Comparison of ENCODE assay signal across 14 cellular contexts in genomic region chr1:50474859-50475809, GRCh38. TPM values are rescaled to one million over a fixed set of nuclear protein-coding genes. Genes with fewer than 3 reads are reported as not detected.
DNase-seq lines count a peak whose midpoint lies in the region; ATAC-seq, FAIRE-seq and TF ChIP-seq lines count a peak whose summit lies in the region.
"Had no signal": no experiment of that assay in that cellular context is flagged by ENCODE, and none has a peak within 500 bp of the region (broad histone marks: within the 10 kb centered on the region; RNA-seq: fewer than 3 reads in every experiment).

No MANE protein-coding gene starts in this region.

- dilution Hi-C loops in endothelial cell of umbilical vein (cut with MboI; ENCODE audit: extremely low pct_ligation_motif_present, low sequenced_read_pairs), result no loop called here

- H3K9ac ChIP-seq in endothelial cell of umbilical vein (replicated peaks; ENCODE audit: extremely low read depth, insufficient read depth, low read length), result no peak overlapping the region

- DNase-seq in H7, result peak; percentile 25
- peak; percentile 55 for DNase-seq in NCI-H69 (lab: John Stamatoyannopoulos, UW)
- peak; percentile 38 for DNase-seq in endothelial cell of umbilical vein (ENCODE audit: low read depth, low spot score)
- DNase-seq in lung microvascular endothelial cell (ENCODE audit: low read depth in 2 of 2), result peak; percentile 6 to 36
- no peak for DNase-seq in activated CD4-positive, alpha-beta T cell treated with anti-CD3 and anti-CD28 coated beads, Interleukin-2, amount 50 U/mL, for 4 hours
- DNase-seq in lower lobe of right lung, result no peak
- DNase-seq in posterior vena cava (ENCODE audit: low spot score), result no peak
- DNase-seq: left cardiac atrium; NCI-H1417 treated with DMSO at 0.1 percent for 48 hours; stimulated activated CD4-positive, alpha-beta T cell treated with anti-CD3 and anti-CD28 coated beads, Interleukin-1b, Interleukin-23, amount 100 ng/mL, for 48 hours; stimulated activated naive CD4-positive, alpha-beta T cell treated with Interleukin-2 at 50 U/mL for 16 hours had no signal

- no TSS peak for BruUV-seq in endothelial cell of umbilical vein (replicated peaks; lab: Mats Ljungman, UMichigan)

- H3K79me2 ChIP-seq in endothelial cell of umbilical vein (ENCODE audit: control insufficient read depth, insufficient read depth, low read length), result no peaks in the 10 kb centered on the region

- H3K36me3 ChIP-seq in H7 (replicated peaks; ENCODE audit: control insufficient read depth, insufficient read depth, low read length), result no peaks in the 10 kb centered on the region
- H3K36me3 ChIP-seq in endothelial cell of umbilical vein (ENCODE audit: control insufficient read depth in 2 of 2, extremely low read depth in 1 of 2, insufficient read depth in 2 of 2, low read length in 2 of 2), result no peaks in the 10 kb centered on the region
- peaks cover 31% of the 10 kb centered on the region for H3K36me3 ChIP-seq in lower lobe of right lung

- H3K4me1 ChIP-seq in endothelial cell of umbilical vein (ENCODE audit: control insufficient read depth, extremely low read depth, insufficient read depth, low read length) (no peaks in the 10 kb centered on the region), lower lobe of right lung (no peaks in the 10 kb centered on the region)

- CTCF ChIA-PET in endothelial cell of umbilical vein (lab: Charles Lee), result interaction anchor here (1.6 kb wide), 1 partner anchor 11 kb away, joined by 6 read pairs; no protein-coding TSS in a partner anchor

- no peaks in the 10 kb centered on the region for H3K9me1 ChIP-seq in endothelial cell of umbilical vein (replicated peaks; ENCODE audit: control insufficient read depth, extremely low read depth, insufficient read depth, low read length)

- no peak for TF ChIP-seq POLR2A in endothelial cell of umbilical vein (IDR thresholded peaks at IDR 0.05; ENCODE audit: low read depth, low read length)

- ATAC-seq in GM21723 (IDR thresholded peaks at IDR 0.05; ENCODE audit: unreplicated experiment), result no peak
- ATAC-seq in lower lobe of right lung, result no peak
- ATAC-seq: left cardiac atrium had no signal

- H3K9me3 ChIP-seq in endothelial cell of umbilical vein (replicated peaks; ENCODE audit: control insufficient read depth, insufficient read depth, low read length) (no peaks in the 10 kb centered on the region), lower lobe of right lung (no peaks in the 10 kb centered on the region)
- H3K9me3 ChIP-seq: neutrophil had no signal

- H2AFZ ChIP-seq in endothelial cell of umbilical vein (ENCODE audit: low read depth, low read length), result no peak overlapping the region

- FAIRE-seq in endothelial cell of umbilical vein (lab: Jason Lieb, UNC), result peak; percentile 50

- TF ChIP-seq CTCF in endothelial cell of umbilical vein (IDR thresholded peaks at IDR 0.05; ENCODE audit: extremely low read depth in 1 of 2, insufficient read depth in 1 of 2, low read depth in 1 of 2, low read length in 2 of 2) (no peak), lower lobe of right lung (IDR thresholded peaks at IDR 0.05) (no peak)

- H3K27ac ChIP-seq in endothelial cell of umbilical vein (ENCODE audit: insufficient read depth, low read depth, low read length), result no peak overlapping the region
- no peak overlapping the region for H3K27ac ChIP-seq in lower lobe of right lung
- H3K27ac ChIP-seq: neutrophil had no signal

- no peak overlapping the region for H3K4me3 ChIP-seq in H7 (ENCODE audit: insufficient read depth, low read depth, low read length)
- H3K4me3 ChIP-seq in endothelial cell of umbilical vein (replicated peaks in 1 of 3; ENCODE audit: insufficient read depth in 1 of 3, low read depth in 1 of 3, low read length in 3 of 3), result no peak overlapping the region
- H3K4me3 ChIP-seq in lower lobe of right lung, result no peak overlapping the region

- intact Hi-C loops in endothelial cell of umbilical vein (cut with micrococcal nuclease) (no loop called here), lower lobe of right lung (cut with DNase I) (no loop called here), posterior vena cava (cut with DNase I) (no loop called here)

- POLR2A ChIA-PET in endothelial cell of umbilical vein (lab: Charles Lee), result no interaction called here

- no peaks in the 10 kb centered on the region for H4K20me1 ChIP-seq in endothelial cell of umbilical vein (replicated peaks; ENCODE audit: control insufficient read depth, extremely low read depth, insufficient read depth, low read length)

- no peak overlapping the region for H3K4me2 ChIP-seq in endothelial cell of umbilical vein (ENCODE audit: insufficient read depth, low read length)

- H3K27me3 ChIP-seq in H7 (ENCODE audit: control insufficient read depth, insufficient read depth, low read length), result no peaks in the 10 kb centered on the region
- no peaks in the 10 kb centered on the region for H3K27me3 ChIP-seq in endothelial cell of umbilical vein (ENCODE audit: control insufficient read depth in 2 of 2, insufficient read depth in 2 of 2, low read length in 2 of 2)
- no peaks in the 10 kb centered on the region for H3K27me3 ChIP-seq in lower lobe of right lung (ENCODE audit: low read depth)
- H3K27me3 ChIP-seq: neutrophil had no signal

TF ChIP-seq in endothelial cell of umbilical vein, 7 proteins besides CTCF, POLR2A, EP300 and RAD21:
- TF ChIP-seq MAX (IDR thresholded peaks at IDR 0.05; ENCODE audit: insufficient read depth, insufficient read length), result no peak
- TF ChIP-seq JUN (IDR thresholded peaks at IDR 0.05; ENCODE audit: borderline replicate concordance, insufficient read depth, insufficient read length, low read depth), result peak; percentile 13
- peak; percentile 44 for TF ChIP-seq FOS (IDR thresholded peaks at IDR 0.05; ENCODE audit: borderline replicate concordance, insufficient read depth, low read length)
- TF ChIP-seq EZH2 (IDR thresholded peaks at IDR 0.05; ENCODE audit: borderline replicate concordance, low read depth, low read length, severe bottlenecking), result no peak
- TF ChIP-seq POLR2AphosphoS5 (IDR thresholded peaks at IDR 0.05; ENCODE audit: insufficient read depth, low read depth, low read length), result no peak

RNA-seq across cellular contexts. Expression of gene DMRTA2, which starts 51.9 kb away (rescaled TPM):
- total RNA-seq in H7 (2014; rRNA removed; shearing (Covaris generic)), result 0.10 TPM in 1 of 2 replicates, not detected in the other
- total RNA-seq in endothelial cell of umbilical vein, result not detected in 2 replicates
- polyA plus RNA-seq in endothelial cell of umbilical vein, result not detected in 2 replicates
- not detected in 2 replicates for polyA plus RNA-seq in endothelial cell of umbilical vein (2011; cell fraction: cytosol; rRNA removed)
- polyA plus RNA-seq in endothelial cell of umbilical vein (2011; cell fraction: nucleus; rRNA removed), result not detected in 2 replicates
- not detected in 2 replicates for polyA plus RNA-seq in endothelial cell of umbilical vein (2012)
- polyA minus RNA-seq in endothelial cell of umbilical vein, result not detected in 2 replicates
- not detected for polyA minus RNA-seq in endothelial cell of umbilical vein (2011; cell fraction: cytosol; rRNA and poly(A)+ RNA removed)
- 0.14 TPM in 1 of 2 replicates, not detected in the other for polyA minus RNA-seq in endothelial cell of umbilical vein (2011; cell fraction: nucleus; rRNA and poly(A)+ RNA removed)
- total RNA-seq in lung microvascular endothelial cell, result not detected in 2 replicates
- total RNA-seq in lower lobe of right lung, result not detected
- not detected for total RNA-seq in posterior vena cava
- total RNA-seq: astrocyte, left cardiac atrium had no signal

Comparison
In these comparisons a context has a peak if more than half of its experiments do, and no peak if none do; other contexts are left out.
1. DNase-seq: peak in H7 (single experiment), NCI-H69 (single experiment), endothelial cell of umbilical vein (single experiment) and lung microvascular endothelial cell (2 of 2); none in activated CD4-positive, alpha-beta T cell treated with anti-CD3 and anti-CD28 coated beads, Interleukin-2, amount 50 U/mL, for 4 hours (0 of 2), lower lobe of right lung (single experiment) and posterior vena cava (single experiment).